In the genomic region with DNA sequence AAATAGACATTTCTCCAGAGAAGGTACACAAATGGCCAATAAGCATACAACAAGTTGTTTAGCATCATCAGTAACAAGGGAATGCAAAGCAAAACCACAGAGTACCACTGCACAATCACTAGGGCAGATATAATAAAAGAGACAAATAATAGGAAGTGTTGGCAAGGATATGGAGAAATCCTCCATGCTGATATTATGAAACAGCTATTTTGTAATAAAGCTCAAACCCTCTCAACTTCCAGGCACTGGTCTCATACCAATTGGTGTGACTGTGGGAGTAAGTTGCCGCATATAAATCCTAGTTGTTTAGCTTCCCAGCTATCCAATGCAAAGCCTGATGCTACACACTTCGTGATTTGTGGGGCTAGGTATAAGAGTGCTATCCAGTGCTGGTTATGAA, we compare ENCODE assay signal across 17 cellular contexts.
A peak's percentile ranks its signal among the peaks of the same experiment; 100 is the strongest.
DNase-seq lines count a peak whose midpoint lies in the region; ATAC-seq and TF ChIP-seq lines count a peak whose summit lies in the region.
"Had no signal": no experiment of that assay in that cellular context is flagged by ENCODE, and none has a peak within 500 bp of the region (broad histone marks: within the 10 kb centered on the region; RNA-seq: fewer than 3 reads in every experiment).

No MANE protein-coding gene starts in this region.

- BruUV-seq in A673 (replicated peaks; lab: Mats Ljungman, UMichigan): no TSS peak

- no peak for ATAC-seq in activated CD8-positive, alpha-beta memory T cell treated with anti-CD3 and anti-CD28 coated beads, Interleukin-2, amount 10 ng/mL, durations not matched to agents 7 days and 5 days
- ATAC-seq: activated CD8-positive, alpha-beta T cell treated with anti-CD3 and anti-CD28 coated beads for 36 hours had no signal

- no peaks in the 10 kb centered on the region for H3K9me3 Mint-ChIP-seq in activated CD8-positive, alpha-beta memory T cell treated with anti-CD3 and anti-CD28 coated beads, Interleukin-2, amount 10 ng/mL, durations not matched to agents 7 days and 5 days (ENCODE audit: low read depth)
- H3K9me3 Mint-ChIP-seq: activated CD8-positive, alpha-beta T cell treated with anti-CD3 and anti-CD28 coated beads for 36 hours; activated T-helper 2 cell treated with anti-CD3 and anti-CD28 coated beads, Interferon-gamma antibody, Interleukin-2, Interleukin-4, amounts not matched to agents 10 μg/mL and 5 μg/mL and 100 μg/mL, durations not matched to agents 14 hours and 24 hours and 36 hours; CD4-positive, CD25-positive, alpha-beta regulatory T cell; dendritic cell treated with granulocyte-macrophage colony-stimulating factor and Interleukin-4, amounts not matched to agents 40 ng/mL and 50 ng/mL, for 4 days had no signal

- peaks cover 0 to 54% (median 18%) of the 10 kb centered on the region in 11 experiments; a peak in 12 of 22 replicates for H4K20me1 ChIP-seq in BLaER1 treated with 17β-estradiol and CSF1 and Interleukin-3, amounts not matched to agents 10 nM and 100 nM

- H3K14ac ChIP-seq in mesenchymal stem cell (ENCODE audit: low read length in 2 of 2): no peak overlapping the region

- no peak overlapping the region for H3K9ac ChIP-seq in BLaER1 treated with 17β-estradiol and CSF1 and Interleukin-3, amounts not matched to agents 10 nM and 100 nM
- H3K9ac ChIP-seq in adipocyte (ENCODE audit: low read length) (no peak overlapping the region), mesenchymal stem cell (ENCODE audit: low read length) (no peak overlapping the region)

- H3K4ac ChIP-seq in mesenchymal stem cell (ENCODE audit: low read depth in 1 of 2, low read length in 2 of 2): no peak overlapping the region

- H3K4me2 ChIP-seq in BLaER1 treated with 17β-estradiol and CSF1 and Interleukin-3, amounts not matched to agents 10 nM and 100 nM: peak overlapping the region in 6 of 11 experiments; percentile 2 to 43 (median 32); a peak in 10 of 22 replicates
- no peak overlapping the region for H3K4me2 ChIP-seq in mesenchymal stem cell (ENCODE audit: low read length, poor library complexity, severe bottlenecking)

- WGBS in mesenchymal stem cell: 94% methylated on average over 2 of the region's 2 CpGs

- no peak overlapping the region for H3K23ac ChIP-seq in mesenchymal stem cell (ENCODE audit: low read length in 2 of 2)

- no peak for TF ChIP-seq CTCF in A673 (conservative IDR thresholded peaks at IDR 0.05; ENCODE audit: low read depth, low read length)

- H3K27me3 ChIP-seq in BLaER1 treated with 17β-estradiol and CSF1 and Interleukin-3, amounts not matched to agents 10 nM and 100 nM: no peaks in the 10 kb centered on the region
- H3K27me3 ChIP-seq in adipocyte (replicated peaks; ENCODE audit: control insufficient read depth, insufficient read depth, low read length) (no peaks in the 10 kb centered on the region), mesenchymal stem cell (ENCODE audit: control insufficient read depth in 1 of 2, insufficient read depth in 1 of 2, low read length in 2 of 2) (no peaks in the 10 kb centered on the region), A673 (replicated peaks; ENCODE audit: insufficient read depth, low read depth, low read length, poor library complexity) (no peaks in the 10 kb centered on the region)

- H3K4me3 Mint-ChIP-seq in activated CD8-positive, alpha-beta memory T cell treated with anti-CD3 and anti-CD28 coated beads, Interleukin-2, amount 10 ng/mL, durations not matched to agents 7 days and 5 days: no peak overlapping the region
- H3K4me3 Mint-ChIP-seq: activated CD8-positive, alpha-beta T cell treated with anti-CD3 and anti-CD28 coated beads for 36 hours; CD4-positive, CD25-positive, alpha-beta regulatory T cell; dendritic cell treated with granulocyte-macrophage colony-stimulating factor and Interleukin-4, amounts not matched to agents 40 ng/mL and 50 ng/mL, for 4 days had no signal

- no peak overlapping the region for H4K91ac ChIP-seq in mesenchymal stem cell (ENCODE audit: low read length)

- POLR2A ChIA-PET in A673 (lab: Charles Lee; ENCODE audit: low non-redundant PET): no interaction called here

- peaks cover 90 to 100% (median 98%) of the 10 kb centered on the region in 11 experiments for H3K36me3 ChIP-seq in BLaER1 treated with 17β-estradiol and CSF1 and Interleukin-3, amounts not matched to agents 10 nM and 100 nM
- H3K36me3 ChIP-seq in adipocyte (ENCODE audit: control insufficient read depth, insufficient read depth, low read length, severe bottlenecking): peaks cover 50% of the 10 kb centered on the region
- H3K36me3 ChIP-seq in mesenchymal stem cell (ENCODE audit: control insufficient read depth in 1 of 2, insufficient read depth in 2 of 2, low read depth in 1 of 2, low read length in 2 of 2): peaks cover 17 to 77% of the 10 kb centered on the region in 2 experiments
- H3K36me3 ChIP-seq in A673 (ENCODE audit: insufficient read depth, low read length, poor library complexity, severe bottlenecking): peaks cover 17% of the 10 kb centered on the region

- H3K79me1 ChIP-seq in mesenchymal stem cell (replicated peaks; ENCODE audit: low read length, poor library complexity, severe bottlenecking): peaks cover 21% of the 10 kb centered on the region

- peaks cover 0 to 37% (median 4%) of the 10 kb centered on the region in 10 experiments; a peak in 9 of 20 replicates for H3K4me1 ChIP-seq in BLaER1 treated with 17β-estradiol and CSF1 and Interleukin-3, amounts not matched to agents 10 nM and 100 nM
- H3K4me1 ChIP-seq in adipocyte (ENCODE audit: control insufficient read depth, insufficient read depth, low read length): peaks cover 12% of the 10 kb centered on the region
- peaks cover 4% of the 10 kb centered on the region for H3K4me1 ChIP-seq in mesenchymal stem cell (ENCODE audit: control insufficient read depth, insufficient read depth, low read depth, low read length)
- no peaks in the 10 kb centered on the region for H3K4me1 ChIP-seq in A673 (ENCODE audit: insufficient read depth, low read length, poor library complexity, severe bottlenecking)

- H3K9me3 ChIP-seq in BLaER1 treated with 17β-estradiol and CSF1 and Interleukin-3, amounts not matched to agents 10 nM and 100 nM (replicated peaks in 1 of 11): no peaks in the 10 kb centered on the region
- no peaks in the 10 kb centered on the region for H3K9me3 ChIP-seq in adipocyte (ENCODE audit: control insufficient read depth, low read length)
- H3K9me3 ChIP-seq in mesenchymal stem cell (ENCODE audit: control insufficient read depth, low read length): no peaks in the 10 kb centered on the region
- H3K9me3 ChIP-seq in A673 (ENCODE audit: low read depth, low read length, poor library complexity, severe bottlenecking): no peaks in the 10 kb centered on the region

- H2AK5ac ChIP-seq in mesenchymal stem cell (ENCODE audit: low read length, severe bottlenecking): no peak overlapping the region

- peak; percentile 63 to 81 for DNase-seq in Kasumi-1 (lab: John Stamatoyannopoulos, UW)
- DNase-seq in adipocyte (ENCODE audit: low read depth): peak; percentile 36
- peak; percentile 59 for DNase-seq in mesenchymal stem cell
- no peak for DNase-seq in NCI-H2171 treated with DMSO at 0.1 percent for 48 hours (lab: John Stamatoyannopoulos, UW)
- no peak for DNase-seq in A673 (ENCODE audit: low spot score)
- DNase-seq in activated CD8-positive, alpha-beta memory T cell treated with anti-CD3 and anti-CD28 coated beads, Interleukin-2, amount 10 ng/mL, durations not matched to agents 7 days and 5 days: no peak
- no peak for DNase-seq in kidney glomerular epithelial cell (lab: John Stamatoyannopoulos, UW)
- DNase-seq: activated CD8-positive, alpha-beta T cell treated with anti-CD3 and anti-CD28 coated beads for 36 hours; aorta; CD4-positive, CD25-positive, alpha-beta regulatory T cell; NCI-H1930; T1000 had no signal

- CTCF ChIA-PET in A673 (lab: Charles Lee): no interaction called here
- CTCF ChIA-PET in activated CD8-positive, alpha-beta memory T cell treated with anti-CD3 and anti-CD28 coated beads, Interleukin-2, amount 10 ng/mL, durations not matched to agents 7 days and 5 days (lab: Charles Lee): interaction anchor here (0.6 to 1.7 kb wide), 2 partner anchors 16 to 1178 kb away, joined by 3 to 4 read pairs; no protein-coding TSS in a partner anchor

- no peak overlapping the region for H2BK15ac ChIP-seq in mesenchymal stem cell (ENCODE audit: low read depth, poor library complexity, severe bottlenecking)

- no peaks in the 10 kb centered on the region for H3K27me3 Mint-ChIP-seq in activated CD8-positive, alpha-beta memory T cell treated with anti-CD3 and anti-CD28 coated beads, Interleukin-2, amount 10 ng/mL, durations not matched to agents 7 days and 5 days
- H3K27me3 Mint-ChIP-seq: activated CD8-positive, alpha-beta T cell treated with anti-CD3 and anti-CD28 coated beads for 36 hours; CD4-positive, CD25-positive, alpha-beta regulatory T cell; dendritic cell treated with granulocyte-macrophage colony-stimulating factor and Interleukin-4, amounts not matched to agents 40 ng/mL and 50 ng/mL, for 4 days; progenitor cell of endocrine pancreas had no signal

- no peak overlapping the region for H2BK120ac ChIP-seq in mesenchymal stem cell (ENCODE audit: low read depth, low read length)

- no peak overlapping the region for H2BK12ac ChIP-seq in mesenchymal stem cell (ENCODE audit: low read length in 2 of 2)

- H2BK5ac ChIP-seq in mesenchymal stem cell (ENCODE audit: low read depth, low read length, poor library complexity, severe bottlenecking): no peak overlapping the region

- peak overlapping the region in 5 of 11 experiments; percentile 0 to 57 (median 39); a peak in 5 of 22 replicates for H3K27ac ChIP-seq in BLaER1 treated with 17β-estradiol and CSF1 and Interleukin-3, amounts not matched to agents 10 nM and 100 nM
- no peak overlapping the region for H3K27ac ChIP-seq in mesenchymal stem cell (ENCODE audit: low read length, poor library complexity, severe bottlenecking)
- no peak overlapping the region for H3K27ac ChIP-seq in A673 (ENCODE audit: low read depth, low read length, poor library complexity, severe bottlenecking)
- H3K27ac ChIP-seq: RWPE1 had no signal

- peaks cover 20% of the 10 kb centered on the region for H3K36me3 Mint-ChIP-seq in activated CD8-positive, alpha-beta memory T cell treated with anti-CD3 and anti-CD28 coated beads, Interleukin-2, amount 10 ng/mL, durations not matched to agents 7 days and 5 days

- no peak overlapping the region for H3K27ac Mint-ChIP-seq in activated CD8-positive, alpha-beta memory T cell treated with anti-CD3 and anti-CD28 coated beads, Interleukin-2, amount 10 ng/mL, durations not matched to agents 7 days and 5 days
- H3K27ac Mint-ChIP-seq: activated CD8-positive, alpha-beta T cell treated with anti-CD3 and anti-CD28 coated beads for 36 hours; activated T-helper 2 cell treated with anti-CD3 and anti-CD28 coated beads, Interferon-gamma antibody, Interleukin-2, Interleukin-4, amounts not matched to agents 10 μg/mL and 5 μg/mL and 100 μg/mL, durations not matched to agents 14 hours and 24 hours and 36 hours; CD4-positive, CD25-positive, alpha-beta regulatory T cell; dendritic cell treated with granulocyte-macrophage colony-stimulating factor and Interleukin-4, amounts not matched to agents 40 ng/mL and 50 ng/mL, for 4 days; progenitor cell of endocrine pancreas had no signal

- intact Hi-C loops in A673 (cut with micrococcal nuclease; ENCODE audit: unreplicated experiment): no loop called here

- no peak overlapping the region for H3K4me3 ChIP-seq in BLaER1 treated with 17β-estradiol and CSF1 and Interleukin-3, amounts not matched to agents 10 nM and 100 nM
- H3K4me3 ChIP-seq in adipocyte (ENCODE audit: low read length): no peak overlapping the region
- no peak overlapping the region for H3K4me3 ChIP-seq in mesenchymal stem cell (ENCODE audit: insufficient read depth in 1 of 2, low read depth in 1 of 2, low read length in 2 of 2)
- H3K4me3 ChIP-seq in A673 (ENCODE audit: low read depth, low read length, poor library complexity, severe bottlenecking): no peak overlapping the region

- H3K18ac ChIP-seq in mesenchymal stem cell (ENCODE audit: low read depth in 1 of 2, low read length in 2 of 2): no peak overlapping the region

- no peak overlapping the region for H2AFZ ChIP-seq in mesenchymal stem cell (ENCODE audit: low read depth, low read length)

- H3K4me1 Mint-ChIP-seq in activated CD8-positive, alpha-beta memory T cell treated with anti-CD3 and anti-CD28 coated beads, Interleukin-2, amount 10 ng/mL, durations not matched to agents 7 days and 5 days: no peaks in the 10 kb centered on the region

- H4K8ac ChIP-seq in mesenchymal stem cell (ENCODE audit: low read length): no peak overlapping the region

Comparison
In these comparisons a context has a peak if more than half of its experiments do, and no peak if none do; other contexts are left out.
1. DNase-seq: peak in Kasumi-1 (2 of 2), adipocyte (single experiment) and mesenchymal stem cell (single experiment); none in NCI-H2171 treated with DMSO at 0.1 percent for 48 hours (single experiment), A673 (single experiment), activated CD8-positive, alpha-beta memory T cell treated with anti-CD3 and anti-CD28 coated beads, Interleukin-2, amount 10 ng/mL, durations not matched to agents 7 days and 5 days (single experiment) and kidney glomerular epithelial cell (single experiment).